Comparison of ENCODE assay signal across 30 cellular contexts in genomic region chr2:187263675-187264580, GRCh38.
DNase-seq lines count a peak whose midpoint lies in the region; ATAC-seq and TF ChIP-seq lines count a peak whose summit lies in the region.
"Had no signal": no experiment of that assay in that cellular context is flagged by ENCODE, and none has a peak within 500 bp of the region (broad histone marks: within the 10 kb centered on the region; RNA-seq: fewer than 3 reads in every experiment).

No MANE protein-coding gene starts in this region.

- CTCF ChIA-PET in WTC11 (lab: Charles Lee), result no interaction called here

- H3K36me3 Mint-ChIP-seq in WTC11 (peaks cover 3% of the 10 kb centered on the region; the same call in 1 of the 2 replicates), T-helper 17 cell (ENCODE audit: low read depth) (no peaks in the 10 kb centered on the region), immature natural killer cell (peaks cover 0 to 3% (median 0%) of the 10 kb centered on the region in 3 donors)
- H3K36me3 Mint-ChIP-seq in activated T-cell treated with anti-CD3 and anti-CD28 coated beads, Interleukin-2, amount 50 U/mL, for 72 hours (ENCODE audit: insufficient read depth in 2 of 2), result no peaks in the 10 kb centered on the region
- H3K36me3 Mint-ChIP-seq: activated naive CD4-positive, alpha-beta T cell treated with anti-CD3 and anti-CD28 coated beads, Interleukin-2, amount 10 ng/mL, durations not matched to agents 7 days and 5 days; brain; mesothelial cell of epicardium had no signal

- no peak for TF ChIP-seq CTCF in WTC11 (IDR thresholded peaks at IDR 0.05)

- peak overlapping the region; percentile 48; the same call in 1 of the 2 replicates for H3K9ac ChIP-seq in HUES48 (ENCODE audit: low read depth, low read length)
- no peak overlapping the region for H3K9ac ChIP-seq in iPS-18a (ENCODE audit: low read length)

- H3K4me1 Mint-ChIP-seq in WTC11, result peaks cover 44% of the 10 kb centered on the region
- no peaks in the 10 kb centered on the region for H3K4me1 Mint-ChIP-seq in T-helper 17 cell
- H3K4me1 Mint-ChIP-seq in activated T-cell treated with anti-CD3 and anti-CD28 coated beads, Interleukin-2, amount 50 U/mL, for 72 hours (ENCODE audit: low read depth), result no peaks in the 10 kb centered on the region
- H3K4me1 Mint-ChIP-seq in immature natural killer cell, result no peaks in the 10 kb centered on the region
- H3K4me1 Mint-ChIP-seq: activated naive CD4-positive, alpha-beta T cell treated with anti-CD3 and anti-CD28 coated beads, Interleukin-2, amount 10 ng/mL, durations not matched to agents 7 days and 5 days had no signal

- H3K27ac ChIP-seq in HUES48 (ENCODE audit: low read depth, low read length) (peak overlapping the region; percentile 53), iPS-18a (ENCODE audit: low read length) (peak overlapping the region; percentile 4)
- H3K27ac ChIP-seq: left ventricle myocardium inferior, neutrophil, stomach, vagina had no signal

- H3K27me3 Mint-ChIP-seq in WTC11 (ENCODE audit: low read depth) (no peaks in the 10 kb centered on the region), T-helper 17 cell (no peaks in the 10 kb centered on the region), immature natural killer cell (ENCODE audit: low read depth in 3 of 3) (no peaks in the 10 kb centered on the region)
- no peaks in the 10 kb centered on the region for H3K27me3 Mint-ChIP-seq in activated T-cell treated with anti-CD3 and anti-CD28 coated beads, Interleukin-2, amount 50 U/mL, for 72 hours (ENCODE audit: low read depth)
- H3K27me3 Mint-ChIP-seq: activated naive CD4-positive, alpha-beta T cell treated with anti-CD3 and anti-CD28 coated beads, Interleukin-2, amount 10 ng/mL, durations not matched to agents 7 days and 5 days; brain; CD4-positive, alpha-beta T cell had no signal

- no peak for DNase-seq in WTC11 (ENCODE audit: low spot score)
- peak; percentile 85 for DNase-seq in pulmonary artery endothelial cell (ENCODE audit: low read depth, low spot score)
- no peak for DNase-seq in T-helper 17 cell
- no peak for DNase-seq in activated T-cell treated with anti-CD3 and anti-CD28 coated beads, Interleukin-2, amount 50 U/mL, for 72 hours
- no peak for DNase-seq in glomerular visceral epithelial cell (ENCODE audit: extremely low spot score)
- DNase-seq in immature natural killer cell, result no peak
- DNase-seq: activated CD4-positive, alpha-beta T cell treated with anti-CD3 and anti-CD28 coated beads, Interleukin-2, amount 50 U/mL, for 48 hours; activated naive CD4-positive, alpha-beta T cell treated with anti-CD3 and anti-CD28 coated beads, Interleukin-2, amount 10 ng/mL, durations not matched to agents 7 days and 5 days; CD4-positive, alpha-beta T cell; HCEC 1CT; hippocampal formation; IMR-90; islet precursor cell; left ventricle myocardium inferior; NCI-H1048; NCI-H1694; NCI-H446 treated with DMSO at 0.1 percent for 48 hours; NCI-H774; posterior cingulate gyrus; stimulated activated CD4-positive, alpha-beta T cell treated with anti-CD3 and anti-CD28 coated beads, Interleukin-4, amount 100 ng/mL, for 1 hour; stomach had no signal

- peak; percentile 91 for ATAC-seq in WTC11
- no peak for ATAC-seq in T-helper 17 cell
- no peak for ATAC-seq in activated T-cell treated with anti-CD3 and anti-CD28 coated beads, Interleukin-2, amount 50 U/mL, for 72 hours (replicated peaks in 1 of 2)
- ATAC-seq: activated CD4-positive, CD25-positive, alpha-beta regulatory T cell treated with anti-CD3 and anti-CD28 coated beads, Interleukin-2, amount 50 U/mL, for 24 hours; sciatic nerve had no signal

- POLR2A ChIA-PET in WTC11 (lab: Charles Lee), result interaction anchor here (0.7 kb wide), 1 partner anchor 184 kb away, joined by 3 read pairs; the partner anchor contains the start of gene CALCRL

- no peaks in the 10 kb centered on the region; the same call in 1 of the 2 replicates for H3K9me3 Mint-ChIP-seq in WTC11
- H3K9me3 Mint-ChIP-seq in activated T-cell treated with anti-CD3 and anti-CD28 coated beads, Interleukin-2, amount 50 U/mL, for 72 hours, result peaks cover 2 to 4% of the 10 kb centered on the region in 2 donors
- H3K9me3 Mint-ChIP-seq in immature natural killer cell, result peaks cover 6 to 21% (median 13%) of the 10 kb centered on the region in 6 donors
- H3K9me3 Mint-ChIP-seq: activated T-helper 1 cell treated with anti-CD3 and anti-CD28 coated beads, Interleukin-12 subunit alpha, Interleukin-12 subunit beta, Interleukin-2, Interleukin-4 antibody, amounts not matched to agents 30 ng/mL and 10 ng/mL and 1 ng/mL, durations not matched to agents 14 hours and 24 hours and 36 hours; brain; mesothelial cell of epicardium had no signal

- H3K27ac Mint-ChIP-seq in WTC11 (peak overlapping the region; percentile 96), T-helper 17 cell (no peak overlapping the region), immature natural killer cell (no peak overlapping the region)
- H3K27ac Mint-ChIP-seq in activated T-cell treated with anti-CD3 and anti-CD28 coated beads, Interleukin-2, amount 50 U/mL, for 72 hours, result no peak overlapping the region
- H3K27ac Mint-ChIP-seq: activated naive CD4-positive, alpha-beta T cell treated with anti-CD3 and anti-CD28 coated beads, Interleukin-2, amount 10 ng/mL, durations not matched to agents 7 days and 5 days; activated T-helper 1 cell treated with anti-CD3 and anti-CD28 coated beads, Interleukin-12 subunit alpha, Interleukin-12 subunit beta, Interleukin-2, Interleukin-4 antibody, amounts not matched to agents 30 ng/mL and 10 ng/mL and 1 ng/mL, durations not matched to agents 14 hours and 24 hours and 36 hours; brain; CD4-positive, alpha-beta T cell; mesothelial cell of epicardium had no signal

- H3K4me3 ChIP-seq in HUES48 (ENCODE audit: low read depth, low read length) (peak overlapping the region; percentile 22), iPS-18a (ENCODE audit: low read length) (peak overlapping the region; percentile 13)
- H3K4me3 ChIP-seq: left ventricle myocardium inferior, stomach, vagina had no signal

- H3K27me3 ChIP-seq in HUES48 (ENCODE audit: control insufficient read depth, insufficient read depth, low read length) (no peaks in the 10 kb centered on the region), iPS-18a (ENCODE audit: control insufficient read depth, insufficient read depth, low read length) (no peaks in the 10 kb centered on the region)
- H3K27me3 ChIP-seq: neutrophil, stomach, vagina had no signal

- H3K36me3 ChIP-seq in HUES48 (ENCODE audit: control insufficient read depth, insufficient read depth, low read length) (no peaks in the 10 kb centered on the region), iPS-18a (ENCODE audit: control insufficient read depth, low read depth, low read length) (no peaks in the 10 kb centered on the region)
- H3K36me3 ChIP-seq: left ventricle myocardium inferior, neutrophil, stomach, vagina had no signal

- H3K4me1 ChIP-seq in HUES48 (ENCODE audit: control insufficient read depth, insufficient read depth, low read length), result peaks cover 34% of the 10 kb centered on the region
- H3K4me1 ChIP-seq in iPS-18a (ENCODE audit: control insufficient read depth, low read depth, low read length), result peaks cover 23% of the 10 kb centered on the region
- H3K4me1 ChIP-seq: stomach, vagina had no signal

- H3K9me3 ChIP-seq in HUES48 (ENCODE audit: control insufficient read depth, insufficient read depth, low read length) (no peaks in the 10 kb centered on the region), iPS-18a (ENCODE audit: control insufficient read depth, low read depth, low read length) (no peaks in the 10 kb centered on the region), T-helper 17 cell (ENCODE audit: control insufficient read depth, low read length, poor library complexity, severe bottlenecking) (no peaks in the 10 kb centered on the region)
- H3K9me3 ChIP-seq: left ventricle myocardium inferior, neutrophil, stomach, vagina had no signal

- H3K4me3 Mint-ChIP-seq in WTC11 (peak overlapping the region; percentile 43), T-helper 17 cell (no peak overlapping the region), immature natural killer cell (no peak overlapping the region)
- no peak overlapping the region for H3K4me3 Mint-ChIP-seq in activated T-cell treated with anti-CD3 and anti-CD28 coated beads, Interleukin-2, amount 50 U/mL, for 72 hours
- H3K4me3 Mint-ChIP-seq: activated naive CD4-positive, alpha-beta T cell treated with anti-CD3 and anti-CD28 coated beads, Interleukin-2, amount 10 ng/mL, durations not matched to agents 7 days and 5 days; activated T-helper 1 cell treated with anti-CD3 and anti-CD28 coated beads, Interleukin-12 subunit alpha, Interleukin-12 subunit beta, Interleukin-2, Interleukin-4 antibody, amounts not matched to agents 30 ng/mL and 10 ng/mL and 1 ng/mL, durations not matched to agents 14 hours and 24 hours and 36 hours; brain; CD4-positive, alpha-beta T cell; mesothelial cell of epicardium had no signal

TF ChIP-seq in WTC11, 78 proteins besides CTCF, POLR2A, EP300 and RAD21 (continues in another document):
- TF ChIP-seq ZNF425 (CRISPR knock-in tag; conservative IDR thresholded peaks at IDR 0.05) (no peak), TCF7 (CRISPR knock-in tag; IDR thresholded peaks at IDR 0.05; ENCODE audit: low read depth) (no peak), ZNF138 (CRISPR knock-in tag; conservative IDR thresholded peaks at IDR 0.05) (no peak), ZNF423 (CRISPR knock-in tag; IDR thresholded peaks at IDR 0.05) (no peak), SOX15 (CRISPR knock-in tag; IDR thresholded peaks at IDR 0.05) (no peak), PRRX2 (CRISPR knock-in tag; IDR thresholded peaks at IDR 0.05) (no peak), CREB1 (CRISPR knock-in tag; IDR thresholded peaks at IDR 0.05) (no peak), ZNF232 (CRISPR knock-in tag; IDR thresholded peaks at IDR 0.05) (peak; percentile 45; the same call in 1 of the 2 replicates), GRHL2 (CRISPR knock-in tag; IDR thresholded peaks at IDR 0.05; ENCODE audit: insufficient replicate concordance, severe bottlenecking) (no peak), SMAD3 (CRISPR knock-in tag; IDR thresholded peaks at IDR 0.05; ENCODE audit: borderline replicate concordance) (no peak)
